ENCODE assay signal across 16 cellular contexts in genomic region chr10:48929413-48929990, GRCh38. TPM values are rescaled to one million over a fixed set of nuclear protein-coding genes. Genes with fewer than 3 reads are reported as not detected.
DNase-seq lines count a peak whose midpoint lies in the region; ATAC-seq and TF ChIP-seq lines count a peak whose summit lies in the region.
"Had no signal": no experiment of that assay in that cellular context is flagged by ENCODE, and none has a peak within 500 bp of the region (broad histone marks: within the 10 kb centered on the region; RNA-seq: fewer than 3 reads in every experiment).

No MANE protein-coding gene starts in this region.

- H3K27me3 Mint-ChIP-seq in osteocyte (ENCODE audit: unreplicated experiment) (no peaks in the 10 kb centered on the region), type B pancreatic cell (peaks cover under 1% of the 10 kb centered on the region)

- TF ChIP-seq CTCF in osteocyte (IDR thresholded peaks at IDR 0.05) (no peak), type B pancreatic cell (conservative IDR thresholded peaks at IDR 0.05) (no peak), GM13976 (IDR thresholded peaks at IDR 0.05; ENCODE audit: borderline replicate concordance, control extremely low read depth, extremely low read depth, insufficient read depth, missing control alignments) (no peak)

- ATAC-seq in GM19455 (IDR thresholded peaks at IDR 0.05; ENCODE audit: unreplicated experiment) (no peak), GM18867 (IDR thresholded peaks at IDR 0.05; ENCODE audit: unreplicated experiment) (no peak)
- no peak for ATAC-seq in activated naive CD4-positive, alpha-beta T cell treated with anti-CD3 and anti-CD28 coated beads, Interleukin-2, amount 50 U/mL, for 72 hours

- DNase-seq in SK-N-DZ (ENCODE audit: low spot score): peak; percentile 87
- peak; percentile 30 for DNase-seq in ecto neural progenitor cell (ENCODE audit: low spot score)
- peak; percentile 68 for DNase-seq in osteocyte (ENCODE audit: extremely low spot score, unreplicated experiment)
- DNase-seq in type B pancreatic cell (ENCODE audit: extremely low spot score, unreplicated experiment): peak; percentile 27
- no peak for DNase-seq in GM13976 (ENCODE audit: low spot score)
- no peak for DNase-seq in activated naive CD4-positive, alpha-beta T cell treated with anti-CD3 and anti-CD28 coated beads, Interleukin-2, amount 50 U/mL, for 72 hours (ENCODE audit: low spot score in 2 of 2)
- DNase-seq: ACHN; BE2C; C1 segment of cervical spinal cord; CD4-positive, CD25-positive, alpha-beta regulatory T cell; CD8-positive, alpha-beta memory T cell; COR-L47 had no signal

- in situ Hi-C loops in GM13976 (cut with MboI; ENCODE audit: low sequenced_read_pairs, unreplicated experiment): no loop called here

- no peaks in the 10 kb centered on the region for H3K36me3 Mint-ChIP-seq in osteocyte (ENCODE audit: unreplicated experiment)
- H3K36me3 Mint-ChIP-seq in type B pancreatic cell: no peaks in the 10 kb centered on the region
- H3K36me3 Mint-ChIP-seq in activated naive CD4-positive, alpha-beta T cell treated with anti-CD3 and anti-CD28 coated beads, Interleukin-2, amount 50 U/mL, for 72 hours: no peaks in the 10 kb centered on the region
- H3K36me3 Mint-ChIP-seq: CD4-positive, CD25-positive, alpha-beta regulatory T cell; CD8-positive, alpha-beta memory T cell had no signal

- H3K27ac Mint-ChIP-seq in osteocyte (ENCODE audit: unreplicated experiment) (no peak overlapping the region), type B pancreatic cell (no peak overlapping the region)
- H3K27ac Mint-ChIP-seq in activated naive CD4-positive, alpha-beta T cell treated with anti-CD3 and anti-CD28 coated beads, Interleukin-2, amount 50 U/mL, for 72 hours: no peak overlapping the region
- H3K27ac Mint-ChIP-seq: CD4-positive, CD25-positive, alpha-beta regulatory T cell; CD8-positive, alpha-beta memory T cell had no signal

- H3K4me3 Mint-ChIP-seq in osteocyte (ENCODE audit: unreplicated experiment) (no peak overlapping the region), type B pancreatic cell (no peak overlapping the region)
- H3K4me3 Mint-ChIP-seq: CD8-positive, alpha-beta memory T cell had no signal

- H3K4me1 Mint-ChIP-seq in osteocyte (ENCODE audit: unreplicated experiment) (no peaks in the 10 kb centered on the region), type B pancreatic cell (ENCODE audit: unreplicated experiment) (no peaks in the 10 kb centered on the region)
- H3K4me1 Mint-ChIP-seq: CD4-positive, CD25-positive, alpha-beta regulatory T cell; CD8-positive, alpha-beta memory T cell had no signal

- no peaks in the 10 kb centered on the region for H3K9me3 Mint-ChIP-seq in osteocyte (ENCODE audit: unreplicated experiment)
- no peaks in the 10 kb centered on the region for H3K9me3 Mint-ChIP-seq in type B pancreatic cell
- H3K9me3 Mint-ChIP-seq in activated naive CD4-positive, alpha-beta T cell treated with anti-CD3 and anti-CD28 coated beads, Interleukin-2, amount 50 U/mL, for 72 hours: no peaks in the 10 kb centered on the region
- H3K9me3 Mint-ChIP-seq: CD4-positive, CD25-positive, alpha-beta regulatory T cell; CD8-positive, alpha-beta memory T cell had no signal

RNA-seq across cellular contexts. Expression of gene LRRC18, which starts 10.1 kb away (rescaled TPM):
- polyA plus RNA-seq in SK-N-DZ (2014; cell fraction: cytosol; rRNA removed): 0.13 TPM in 1 of 2 replicates, not detected in the other
- not detected in 2 replicates for polyA plus RNA-seq in SK-N-DZ (2014; cell fraction: nucleus; rRNA removed)
- not detected in 2 replicates for total RNA-seq in osteocyte
- total RNA-seq in type B pancreatic cell (ENCODE audit: low replicate concordance): not detected in 2 replicates
- not detected for total RNA-seq in activated naive CD4-positive, alpha-beta T cell treated with anti-CD3 and anti-CD28 coated beads, Interleukin-2, amount 50 U/mL, for 72 hours
- total RNA-seq: CD4-positive, CD25-positive, alpha-beta regulatory T cell; CD8-positive, alpha-beta memory T cell; H1; HT-29 had no signal
- polyA plus RNA-seq: CD4-positive, CD25-positive, alpha-beta regulatory T cell; CD8-positive, alpha-beta memory T cell; H1 had no signal

Comparison
In these comparisons a context has a peak if more than half of its experiments do, and no peak if none do; other contexts are left out.
1. DNase-seq: peak in SK-N-DZ (single experiment), ecto neural progenitor cell (single experiment), osteocyte (single experiment) and type B pancreatic cell (single experiment); none in GM13976 (single experiment) and activated naive CD4-positive, alpha-beta T cell treated with anti-CD3 and anti-CD28 coated beads, Interleukin-2, amount 50 U/mL, for 72 hours (0 of 2).